Comparison of ENCODE assay signal across 8 cellular contexts in the genomic region with DNA sequence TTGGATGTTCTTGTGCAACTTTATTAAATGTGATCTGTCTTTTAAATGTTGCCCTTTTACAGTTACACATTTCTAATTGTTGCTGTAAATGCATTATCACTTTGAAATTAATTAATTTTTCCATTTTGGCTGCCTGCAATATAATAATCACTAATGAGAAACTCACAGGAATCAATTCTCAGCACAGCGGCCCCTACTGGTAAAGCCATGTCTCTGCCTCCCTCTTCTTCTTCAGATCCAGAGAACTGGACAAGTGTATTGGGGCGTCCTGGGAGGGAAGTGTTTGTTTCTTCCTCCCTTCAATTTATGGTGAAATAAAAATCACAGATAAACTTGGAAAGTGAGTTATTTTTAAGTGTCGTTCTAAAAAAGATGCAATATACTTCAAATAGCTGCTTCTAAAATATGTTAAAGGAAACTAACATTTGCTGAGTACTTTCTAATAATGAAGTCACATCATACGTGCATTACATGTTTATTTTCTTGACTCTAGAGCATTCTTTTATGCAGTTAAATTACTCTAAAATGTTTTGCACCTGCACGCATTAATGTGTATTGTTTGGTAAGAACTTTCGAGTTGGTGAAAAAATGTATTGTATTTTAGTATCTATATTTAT.
DNase-seq lines count a peak whose midpoint lies in the region; ATAC-seq and TF ChIP-seq lines count a peak whose summit lies in the region.

No MANE protein-coding gene starts in this region.

- CTCF ChIA-PET in activated B cell treated with CpG ODN at 0.5 μM for 24 hours (lab: Charles Lee), result interaction anchor here (1.1 to 2.0 kb wide), 4 partner anchors 13 to 333 kb away, joined by 3 to 5 read pairs (median 4); no protein-coding TSS in a partner anchor

- H3K9me3 Mint-ChIP-seq in activated B cell treated with CpG ODN at 0.5 μM for 24 hours, result no peaks in the 10 kb centered on the region
- no peaks in the 10 kb centered on the region for H3K9me3 Mint-ChIP-seq in endodermal cell

- no peaks in the 10 kb centered on the region for H3K27me3 ChIP-seq in endodermal cell (ENCODE audit: control insufficient read depth, insufficient read depth, low read length, poor library complexity, severe bottlenecking)
- H3K27me3 ChIP-seq in osteoblast (ENCODE audit: insufficient read depth, low read length), result no peaks in the 10 kb centered on the region

- intact Hi-C loops in activated B cell treated with CpG ODN at 0.5 μM for 24 hours (cut with micrococcal nuclease), result loop anchor here (10.0 kb wide), 1 partner anchor 313 kb away; no protein-coding TSS in a partner anchor

- H3K36me3 Mint-ChIP-seq in activated B cell treated with CpG ODN at 0.5 μM for 24 hours (ENCODE audit: low read depth) (peaks cover 10% of the 10 kb centered on the region), endodermal cell (ENCODE audit: low read depth) (peaks cover 7% of the 10 kb centered on the region)

- H3K27me3 Mint-ChIP-seq in activated B cell treated with CpG ODN at 0.5 μM for 24 hours (no peaks in the 10 kb centered on the region), endodermal cell (ENCODE audit: insufficient read depth) (peaks cover 33% of the 10 kb centered on the region)

- H3K4me2 ChIP-seq in osteoblast (ENCODE audit: insufficient read depth, low read length), result no peak overlapping the region

- no peaks in the 10 kb centered on the region for H4K20me1 ChIP-seq in osteoblast (ENCODE audit: insufficient read depth, low read length)

- H3K4me1 Mint-ChIP-seq in activated B cell treated with CpG ODN at 0.5 μM for 24 hours, result no peaks in the 10 kb centered on the region
- peaks cover 12% of the 10 kb centered on the region for H3K4me1 Mint-ChIP-seq in endodermal cell

- H3K9me3 ChIP-seq in endodermal cell (ENCODE audit: control insufficient read depth, low read length), result no peaks in the 10 kb centered on the region
- no peaks in the 10 kb centered on the region for H3K9me3 ChIP-seq in osteoblast (ENCODE audit: low read depth, low read length)

- H3K9ac ChIP-seq in endodermal cell (ENCODE audit: extremely low read depth, low read length, poor library complexity, severe bottlenecking), result no peak overlapping the region

- POLR2A ChIA-PET in activated B cell treated with CpG ODN at 0.5 μM for 24 hours (lab: Charles Lee), result no interaction called here

- H2AFZ ChIP-seq in osteoblast (ENCODE audit: low read length), result no peak overlapping the region

- peak; percentile 88 for TF ChIP-seq CTCF in activated B cell treated with CpG ODN at 0.5 μM for 24 hours (IDR thresholded peaks at IDR 0.05)
- peak; percentile 97 for TF ChIP-seq CTCF in endodermal cell (conservative IDR thresholded peaks at IDR 0.05)
- TF ChIP-seq CTCF in osteoblast (IDR thresholded peaks at IDR 0.05; ENCODE audit: extremely low read depth, low read depth, low read length), result peak; percentile 66

- H3K27ac Mint-ChIP-seq in activated B cell treated with CpG ODN at 0.5 μM for 24 hours (no peak overlapping the region), endodermal cell (no peak overlapping the region)

- 50 to 100% methylated on average over 1 to 2 of the region's 6 CpGs for WGBS in endodermal cell (ENCODE audit: insufficient coverage in 1 of 2, insufficient read length in 1 of 2), 2 experiments

- no peaks in the 10 kb centered on the region for H3K4me1 ChIP-seq in endodermal cell (ENCODE audit: control insufficient read depth, insufficient read depth, low read length)
- H3K4me1 ChIP-seq in osteoblast (ENCODE audit: insufficient read depth, low read length), result no peaks in the 10 kb centered on the region

- no peak overlapping the region for H3K27ac ChIP-seq in endodermal cell (ENCODE audit: low read depth, low read length)
- no peak overlapping the region for H3K27ac ChIP-seq in osteoblast (ENCODE audit: low read depth, low read length)

- no peaks in the 10 kb centered on the region for H3K79me2 ChIP-seq in osteoblast (ENCODE audit: insufficient read depth, low read length)

- H3K4me3 ChIP-seq in endodermal cell (ENCODE audit: low read length), result no peak overlapping the region
- no peak overlapping the region for H3K4me3 ChIP-seq in osteoblast (ENCODE audit: insufficient read depth, low read length)

- H3K4me3 Mint-ChIP-seq in activated B cell treated with CpG ODN at 0.5 μM for 24 hours (no peak overlapping the region), endodermal cell (no peak overlapping the region)

- no peak for ATAC-seq in activated B cell treated with CpG ODN at 0.5 μM for 24 hours (ENCODE audit: low read depth)
- ATAC-seq in HG02973 (IDR thresholded peaks at IDR 0.05; ENCODE audit: unreplicated experiment), result no peak

- peak; percentile 43 for DNase-seq in NCI-H510A treated with DMSO at 0.1 percent for 48 hours (lab: John Stamatoyannopoulos, UW)
- no peak for DNase-seq in NCI-H510A (lab: John Stamatoyannopoulos, UW)
- peak; percentile 50 for DNase-seq in HuH-7 (ENCODE audit: low spot score)
- DNase-seq in activated B cell treated with CpG ODN at 0.5 μM for 24 hours, result no peak
- DNase-seq in endodermal cell, result peak; percentile 65
- DNase-seq in osteoblast (ENCODE audit: insufficient read length, low spot score, missing footprints), result peak; percentile 77
- DNase-seq in GF-D8 (lab: John Stamatoyannopoulos, UW), result no peak

- H3K36me3 ChIP-seq in endodermal cell (ENCODE audit: control insufficient read depth, insufficient read depth, low read length) (peaks cover 16% of the 10 kb centered on the region), osteoblast (ENCODE audit: insufficient read depth, low read length) (no peaks in the 10 kb centered on the region)

Comparison
In these comparisons a context has a peak if more than half of its experiments do, and no peak if none do; other contexts are left out.
1. DNase-seq: peak in NCI-H510A treated with DMSO at 0.1 percent for 48 hours (single experiment), HuH-7 (single experiment), endodermal cell (single experiment) and osteoblast (single experiment); none in NCI-H510A (single experiment), activated B cell treated with CpG ODN at 0.5 μM for 24 hours (single experiment) and GF-D8 (single experiment).
2. Peak in every context shown above with its lines, with median percentiles within 50 percentile points of each other: CTCF ChIP-seq.